18 cellular contexts compared by ENCODE assay signal in genomic region chr9:115208503-115208902, GRCh38.
DNase-seq lines count a peak whose midpoint lies in the region; ATAC-seq, FAIRE-seq and TF ChIP-seq lines count a peak whose summit lies in the region.
"Had no signal": no experiment of that assay in that cellular context is flagged by ENCODE, and none has a peak within 500 bp of the region (broad histone marks: within the 10 kb centered on the region; RNA-seq: fewer than 3 reads in every experiment).

No MANE protein-coding gene starts in this region.

- TF ChIP-seq CTCF in RWPE2 (IDR thresholded peaks at IDR 0.05; ENCODE audit: poor library complexity, severe bottlenecking): no peak

- peaks cover 53% of the 10 kb centered on the region for H3K4me1 Mint-ChIP-seq in activated CD4-positive, alpha-beta memory T cell treated with anti-CD3 and anti-CD28 coated beads, Interleukin-2, amount 10 ng/mL, durations not matched to agents 7 days and 5 days
- H3K4me1 Mint-ChIP-seq: CD14-positive monocyte had no signal

- H3K27ac ChIP-seq in RWPE2 (ENCODE audit: poor library complexity, severe bottlenecking): peak overlapping the region; percentile 59
- H3K27ac ChIP-seq: left ventricle myocardium inferior, pancreas, tibial nerve had no signal

- no peak overlapping the region for H3K27ac Mint-ChIP-seq in activated CD4-positive, alpha-beta memory T cell treated with anti-CD3 and anti-CD28 coated beads, Interleukin-2, amount 10 ng/mL, durations not matched to agents 7 days and 5 days
- H3K27ac Mint-ChIP-seq: activated naive CD4-positive, alpha-beta T cell treated with anti-CD3 and anti-CD28 coated beads for 36 hours; CD14-positive monocyte had no signal

- POLR2A ChIA-PET in activated CD4-positive, alpha-beta memory T cell treated with anti-CD3 and anti-CD28 coated beads, Interleukin-2, amount 10 ng/mL, durations not matched to agents 7 days and 5 days (lab: Charles Lee): no interaction called here

- TF ChIP-seq POLR2A in H54 (IDR thresholded peaks at IDR 0.05; ENCODE audit: low read depth, low read length): no peak

- no peaks in the 10 kb centered on the region for H3K36me3 Mint-ChIP-seq in activated CD4-positive, alpha-beta memory T cell treated with anti-CD3 and anti-CD28 coated beads, Interleukin-2, amount 10 ng/mL, durations not matched to agents 7 days and 5 days (ENCODE audit: low read depth)
- H3K36me3 Mint-ChIP-seq: CD14-positive monocyte had no signal

- FAIRE-seq in H54 (lab: Jason Lieb, UNC): peak; percentile 77
- FAIRE-seq: pancreas, small intestine had no signal

- H3K4me3 Mint-ChIP-seq in activated CD4-positive, alpha-beta memory T cell treated with anti-CD3 and anti-CD28 coated beads, Interleukin-2, amount 10 ng/mL, durations not matched to agents 7 days and 5 days: no peak overlapping the region
- H3K4me3 Mint-ChIP-seq: activated naive CD4-positive, alpha-beta T cell treated with anti-CD3 and anti-CD28 coated beads for 36 hours; CD14-positive monocyte had no signal

- H3K9me3 ChIP-seq in RWPE2 (ENCODE audit: severe bottlenecking): no peaks in the 10 kb centered on the region
- H3K9me3 ChIP-seq: left ventricle myocardium inferior, pancreas, tibial nerve had no signal

- H3K9me3 Mint-ChIP-seq in activated CD4-positive, alpha-beta memory T cell treated with anti-CD3 and anti-CD28 coated beads, Interleukin-2, amount 10 ng/mL, durations not matched to agents 7 days and 5 days: no peaks in the 10 kb centered on the region
- H3K9me3 Mint-ChIP-seq: activated naive CD4-positive, alpha-beta T cell treated with anti-CD3 and anti-CD28 coated beads for 36 hours; CD14-positive monocyte had no signal

- no peaks in the 10 kb centered on the region for H3K27me3 ChIP-seq in RWPE2 (ENCODE audit: insufficient read depth, poor library complexity, severe bottlenecking)
- H3K27me3 ChIP-seq: pancreas, tibial nerve had no signal

- no peak for ATAC-seq in RWPE2 (ENCODE audit: low read depth)
- ATAC-seq: pancreas had no signal

- DNase-seq in H54 (ENCODE audit: insufficient read length, low spot score): no peak
- DNase-seq in RWPE2 (ENCODE audit: low spot score): no peak
- DNase-seq in fibroblast of peridontal ligament (ENCODE audit: extremely low read depth): peak; percentile 85
- peak; percentile 49 for DNase-seq in skeletal muscle cell (ENCODE audit: low read depth)
- DNase-seq in GM19240 (ENCODE audit: insufficient read length, low spot score): no peak
- DNase-seq in activated CD4-positive, alpha-beta memory T cell treated with anti-CD3 and anti-CD28 coated beads, Interleukin-2, amount 10 ng/mL, durations not matched to agents 7 days and 5 days: no peak
- DNase-seq in CD1c-positive myeloid dendritic cell (ENCODE audit: extremely low spot score): no peak
- DNase-seq in cerebellum (ENCODE audit: low spot score): no peak
- DNase-seq: activated CD4-positive, alpha-beta T cell treated with anti-CD3 and anti-CD28 coated beads for 48 hours; activated naive CD4-positive, alpha-beta T cell treated with anti-CD3 and anti-CD28 coated beads for 36 hours; DMS153; effector memory CD4-positive, alpha-beta T cell; left ventricle myocardium inferior; NCI-H345; pancreas; small intestine had no signal

- no peaks in the 10 kb centered on the region for H3K36me3 ChIP-seq in RWPE2 (ENCODE audit: low read depth)
- H3K36me3 ChIP-seq: left ventricle myocardium inferior, pancreas, tibial nerve had no signal

- H3K4me1 ChIP-seq in RWPE2 (ENCODE audit: insufficient read depth, poor library complexity, severe bottlenecking): peaks cover 32% of the 10 kb centered on the region
- H3K4me1 ChIP-seq: pancreas had no signal

- no peak overlapping the region for H3K4me3 ChIP-seq in RWPE2 (ENCODE audit: severe bottlenecking)
- no peak overlapping the region for H3K4me3 ChIP-seq in skeletal muscle cell (ENCODE audit: low read depth, low read length)
- H3K4me3 ChIP-seq: left ventricle myocardium inferior, pancreas, tibial nerve had no signal

- peaks cover 14% of the 10 kb centered on the region for H3K27me3 Mint-ChIP-seq in activated CD4-positive, alpha-beta memory T cell treated with anti-CD3 and anti-CD28 coated beads, Interleukin-2, amount 10 ng/mL, durations not matched to agents 7 days and 5 days

- CTCF ChIA-PET in activated CD4-positive, alpha-beta memory T cell treated with anti-CD3 and anti-CD28 coated beads, Interleukin-2, amount 10 ng/mL, durations not matched to agents 7 days and 5 days (lab: Charles Lee): no interaction called here

Comparison
In these comparisons a context has a peak if more than half of its experiments do, and no peak if none do; other contexts are left out.
1. DNase-seq: peak in fibroblast of peridontal ligament (single experiment) and skeletal muscle cell (single experiment); none in H54 (single experiment), RWPE2 (single experiment), GM19240 (single experiment), activated CD4-positive, alpha-beta memory T cell treated with anti-CD3 and anti-CD28 coated beads, Interleukin-2, amount 10 ng/mL, durations not matched to agents 7 days and 5 days (single experiment), CD1c-positive myeloid dendritic cell (single experiment) and cerebellum (single experiment).